24 cellular contexts compared by ENCODE assay signal in the genomic region with DNA sequence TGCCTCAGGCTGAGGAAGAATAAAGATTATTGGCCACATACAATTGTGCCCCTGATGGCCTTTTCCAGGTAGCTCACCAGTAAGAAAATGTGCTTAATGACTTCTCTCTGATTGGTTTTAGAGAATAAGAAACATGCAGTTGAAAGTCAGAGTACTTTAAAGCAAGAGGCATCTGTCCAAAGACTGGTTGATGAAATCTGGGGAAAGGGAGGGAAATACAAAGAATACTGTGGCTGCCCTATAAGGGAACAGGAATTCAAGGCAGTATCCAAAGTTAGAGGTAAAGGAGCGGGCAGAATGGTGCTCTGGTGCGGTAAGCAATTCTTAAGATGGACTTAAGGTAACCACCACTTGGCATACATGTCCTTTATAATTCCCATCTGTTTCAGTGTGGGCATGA.
"Had no signal": no experiment of that assay in that cellular context is flagged by ENCODE, and none has a peak within 500 bp of the region (broad histone marks: within the 10 kb centered on the region; RNA-seq: fewer than 3 reads in every experiment).

No MANE protein-coding gene starts in this region.

- ATAC-seq: foreskin keratinocyte; left cardiac atrium; right lobe of liver; stimulated activated memory B cell treated with anti-CD40 and anti-IgM and Interleukin-4, amounts not matched to agents 10 μg/mL and 1 μg/mL and 100 μg/mL, for 72 hours; upper lobe of right lung had no signal

- H3K27me3 Mint-ChIP-seq: memory B cell; stimulated activated memory B cell treated with anti-CD40 and anti-IgM and Interleukin-4, amounts not matched to agents 10 μg/mL and 1 μg/mL and 100 μg/mL, for 72 hours; stimulated activated naive CD8-positive, alpha-beta T cell treated with anti-CD3 and anti-CD28 coated beads, Interleukin-15, Interleukin-2, amounts not matched to agents 100 ng/mL and 50 ng/mL, for 24 hours had no signal

- H3K4me1 ChIP-seq: foreskin keratinocyte, left ventricle myocardium inferior, lower lobe of right lung, parathyroid adenoma, prostate gland, right lobe of liver, spleen, tibial artery, upper lobe of right lung, vagina had no signal

- H3K27ac Mint-ChIP-seq: memory B cell; nephron progenitor cell; stimulated activated memory B cell treated with anti-CD40 and anti-IgM and Interleukin-4, amounts not matched to agents 10 μg/mL and 1 μg/mL and 100 μg/mL, for 72 hours; stimulated activated naive CD8-positive, alpha-beta T cell treated with anti-CD3 and anti-CD28 coated beads, Interleukin-15, Interleukin-2, amounts not matched to agents 100 ng/mL and 50 ng/mL, for 24 hours had no signal

- H3K27ac ChIP-seq: coronary artery, dorsolateral prefrontal cortex, foreskin keratinocyte, left ventricle myocardium inferior, lower lobe of right lung, parathyroid adenoma, prostate gland, right lobe of liver, spleen, tibial artery, upper lobe of right lung, vagina had no signal

- H3K4me3 Mint-ChIP-seq: memory B cell; nephron progenitor cell; stimulated activated memory B cell treated with anti-CD40 and anti-IgM and Interleukin-4, amounts not matched to agents 10 μg/mL and 1 μg/mL and 100 μg/mL, for 72 hours; stimulated activated naive CD8-positive, alpha-beta T cell treated with anti-CD3 and anti-CD28 coated beads, Interleukin-15, Interleukin-2, amounts not matched to agents 100 ng/mL and 50 ng/mL, for 24 hours had no signal

- H3K9me3 Mint-ChIP-seq: stimulated activated memory B cell treated with anti-CD40 and anti-IgM and Interleukin-4, amounts not matched to agents 10 μg/mL and 1 μg/mL and 100 μg/mL, for 72 hours; stimulated activated naive CD8-positive, alpha-beta T cell treated with anti-CD3 and anti-CD28 coated beads, Interleukin-15, Interleukin-2, amounts not matched to agents 100 ng/mL and 50 ng/mL, for 24 hours had no signal

- H2AFZ ChIP-seq: parathyroid adenoma had no signal

- H3K27me3 ChIP-seq: foreskin keratinocyte, right lobe of liver, tibial artery, upper lobe of right lung, vagina had no signal

- H3K36me3 ChIP-seq: prostate gland had no signal

- H3K4me3 ChIP-seq: coronary artery, dorsolateral prefrontal cortex, left ventricle myocardium inferior, lower lobe of right lung, prostate gland, right lobe of liver, spleen, tibial artery, upper lobe of right lung, vagina had no signal

- H3K9me3 ChIP-seq: lower lobe of right lung, prostate gland, right lobe of liver, tibial artery, upper lobe of right lung, vagina had no signal

- DNase-seq: dorsolateral prefrontal cortex; effector CD8-positive, alpha-beta T cell; foreskin keratinocyte; kidney; left cardiac atrium; left ventricle myocardium inferior; lower lobe of right lung; midbrain; nephron progenitor cell; retina; right lobe of liver; spleen; stimulated activated CD4-positive, alpha-beta T cell treated with anti-CD3 and anti-CD28 coated beads, Interleukin-15, amount 100 ng/mL, for 24 hours; stimulated activated CD4-positive, alpha-beta T cell treated with anti-CD3 and anti-CD28 coated beads, Interleukin-1b, Interleukin-23, amount 100 ng/mL, for 48 hours; stimulated activated CD4-positive, alpha-beta T cell treated with anti-CD3 and anti-CD28 coated beads, Interleukin-4, amount 100 ng/mL, for 24 hours; tibial artery; upper lobe of right lung had no signal

- H3K79me2 ChIP-seq: parathyroid adenoma had no signal
